ENCODE assay signal across 19 cellular contexts in the genomic region with DNA sequence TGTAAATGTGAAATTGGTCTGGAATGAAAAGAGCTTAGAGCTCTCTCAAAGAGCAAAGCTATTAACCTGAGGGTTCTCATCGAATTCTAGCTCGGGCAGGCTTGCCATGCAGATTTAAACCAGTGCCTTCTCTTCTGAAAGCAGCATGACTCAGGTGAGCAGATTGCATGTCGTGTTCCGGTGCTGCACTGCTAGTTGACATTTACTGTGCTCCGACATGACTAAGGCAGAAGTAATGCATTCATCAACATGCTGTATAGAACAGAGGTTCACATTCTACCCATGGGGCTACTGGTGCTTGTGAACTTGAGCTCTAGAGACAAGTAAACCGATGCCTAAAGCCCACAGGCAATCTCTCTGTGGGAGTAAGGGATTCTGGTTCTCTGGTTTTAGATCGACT.
DNase-seq lines count a peak whose midpoint lies in the region; ATAC-seq and TF ChIP-seq lines count a peak whose summit lies in the region.
"Had no signal": no experiment of that assay in that cellular context is flagged by ENCODE, and none has a peak within 500 bp of the region (broad histone marks: within the 10 kb centered on the region; RNA-seq: fewer than 3 reads in every experiment).

No MANE protein-coding gene starts in this region.

- no peaks in the 10 kb centered on the region for H3F3A ChIP-seq in PC-3 (ENCODE audit: low read length, unreplicated experiment)

- intact Hi-C loops in PC-3 (cut with micrococcal nuclease) = loop anchor here (10.0 kb wide), 1 partner anchor 947 kb away; a partner anchor contains a TSS

- H3K4me2 ChIP-seq in PC-3 (ENCODE audit: low read length) (peak overlapping the region; percentile 60), mesendoderm (ENCODE audit: low read length) (no peak overlapping the region)
- H3K4me2 ChIP-seq: neural progenitor cell had no signal

- H3K9ac ChIP-seq in PC-3 (ENCODE audit: low read length) = no peak overlapping the region
- no peak overlapping the region for H3K9ac ChIP-seq in mesendoderm (ENCODE audit: low read length)
- H3K9ac ChIP-seq: neural progenitor cell had no signal

- H4K5ac ChIP-seq in mesendoderm (ENCODE audit: low read length) = no peak overlapping the region

- H3K9me2 ChIP-seq in PC-3 (replicated peaks; ENCODE audit: low read length) = no peaks in the 10 kb centered on the region

- no peak overlapping the region for H2BK120ac ChIP-seq in mesendoderm (ENCODE audit: low read depth, low read length)

- H2BK15ac ChIP-seq in mesendoderm (replicated peaks; ENCODE audit: low read depth) = no peak overlapping the region

- H2AK5ac ChIP-seq in mesendoderm (ENCODE audit: low read length) = no peak overlapping the region

- no peaks in the 10 kb centered on the region for H4K20me1 ChIP-seq in PC-3 (ENCODE audit: low read length)

- no peak overlapping the region for H2BK5ac ChIP-seq in mesendoderm (ENCODE audit: low read length)

- H3K9me3 ChIP-seq in PC-3 (ENCODE audit: low read length) = no peaks in the 10 kb centered on the region

- POLR2A ChIA-PET in PC-3 (lab: Charles Lee; ENCODE audit: unreplicated experiment) = interaction anchor here (0.5 kb wide), 1 partner anchor 159 kb away, joined by 4 read pairs; no protein-coding TSS in a partner anchor

- H3K36me3 ChIP-seq in PC-3 (ENCODE audit: low read depth, low read length) (no peaks in the 10 kb centered on the region), mesendoderm (ENCODE audit: control insufficient read depth, insufficient read depth, low read length) (no peaks in the 10 kb centered on the region)
- H3K36me3 ChIP-seq: neural progenitor cell, WERI-Rb-1 had no signal

- H4K8ac ChIP-seq in mesendoderm (ENCODE audit: low read depth, low read length) = no peak overlapping the region

- no TSS peak for BruUV-seq in PC-3 (replicated peaks; lab: Mats Ljungman, UMichigan)

- H3K23ac ChIP-seq in mesendoderm (ENCODE audit: low read length) = no peak overlapping the region

- no CpG with 5 or more reads among the region's 7 CpGs for WGBS in mesendoderm (ENCODE audit: extremely low coverage, insufficient coverage, low lambda C conversion rate)

- DNase-seq in EL (peak; percentile 44), PC-3 (peak; percentile 91), choroid plexus epithelial cell (ENCODE audit: low read depth) (peak; percentile 50), mesendoderm (peak; percentile 55), NCI-H748 treated with DMSO at 0.1 percent for 48 hours (lab: John Stamatoyannopoulos, UW) (no peak)
- no peak for DNase-seq in stimulated activated CD4-positive, alpha-beta T cell treated with anti-CD3 and anti-CD28 coated beads, Interleukin-2, amount 100 ng/mL, for 24 hours
- no peak for DNase-seq in activated naive CD4-positive, alpha-beta T cell treated with Interleukin-2 at 50 U/mL for 16 hours
- DNase-seq: activated CD8-positive, alpha-beta T cell treated with anti-CD3 and anti-CD28 coated beads for 36 hours; activated naive CD8-positive, alpha-beta T cell treated with anti-CD3 and anti-CD28 coated beads, Interleukin-2, amount 50 U/mL, for 24 hours; endodermal cell; foreskin melanocyte; MM.1S; NCI-H1930; retina; RPMI8226; SW 1271; WERI-Rb-1 had no signal

- ATAC-seq in PC-3 = peak; percentile 100
- no peak for ATAC-seq in HG02610 (IDR thresholded peaks at IDR 0.05; ENCODE audit: unreplicated experiment)
- ATAC-seq: activated CD8-positive, alpha-beta T cell treated with anti-CD3 and anti-CD28 coated beads for 36 hours; activated naive CD8-positive, alpha-beta T cell treated with anti-CD3 and anti-CD28 coated beads, Interleukin-2, amount 50 U/mL, for 24 hours had no signal

- no peak overlapping the region for H3K56ac ChIP-seq in mesendoderm (ENCODE audit: low read length)

- no peaks in the 10 kb centered on the region for H3K27me3 ChIP-seq in PC-3 (ENCODE audit: low read length)
- no peaks in the 10 kb centered on the region for H3K27me3 ChIP-seq in mesendoderm (ENCODE audit: insufficient read depth, low read length, poor library complexity)
- H3K27me3 ChIP-seq: neural progenitor cell had no signal

- H3K4ac ChIP-seq in mesendoderm (ENCODE audit: low read depth, low read length) = no peak overlapping the region

- H3K79me2 ChIP-seq in PC-3 (ENCODE audit: low read length) (no peaks in the 10 kb centered on the region), mesendoderm (ENCODE audit: control insufficient read depth, insufficient read depth, low read length) (no peaks in the 10 kb centered on the region)

- CTCF ChIA-PET in PC-3 (lab: Charles Lee) = no interaction called here

- H3K27ac ChIP-seq in PC-3 (ENCODE audit: low read length) (peak overlapping the region; percentile 57), mesendoderm (ENCODE audit: low read depth, low read length) (no peak overlapping the region)
- H3K27ac ChIP-seq: neural progenitor cell, WERI-Rb-1 had no signal

- H3K4me3 ChIP-seq in PC-3 (ENCODE audit: low read length) = no peak overlapping the region
- H3K4me3 ChIP-seq in choroid plexus epithelial cell (ENCODE audit: low read depth, low read length) = no peak overlapping the region
- no peak overlapping the region for H3K4me3 ChIP-seq in mesendoderm (ENCODE audit: low read length)
- H3K4me3 ChIP-seq: neural progenitor cell had no signal

- TF ChIP-seq CTCF in PC-3 (conservative IDR thresholded peaks at IDR 0.05; ENCODE audit: low read depth, low read length) (no peak), choroid plexus epithelial cell (conservative IDR thresholded peaks at IDR 0.05; ENCODE audit: low read depth, low read length) (no peak)

- no peaks in the 10 kb centered on the region for H3K79me1 ChIP-seq in mesendoderm (ENCODE audit: low read length)

- H3K4me1 ChIP-seq in PC-3 (ENCODE audit: insufficient read depth, low read length) = peaks cover 13% of the 10 kb centered on the region
- H3K4me1 ChIP-seq in mesendoderm (ENCODE audit: control insufficient read depth, low read depth, low read length) = no peaks in the 10 kb centered on the region
- H3K4me1 ChIP-seq: neural progenitor cell had no signal

- no peak overlapping the region for H3K18ac ChIP-seq in mesendoderm (ENCODE audit: low read length)

- H2AFZ ChIP-seq in PC-3 (ENCODE audit: low read length) = peak overlapping the region; percentile 21; the same call in 1 of the 2 replicates
- H2AFZ ChIP-seq: neural progenitor cell had no signal

Comparison
In these comparisons a context has a peak if more than half of its experiments do, and no peak if none do; other contexts are left out.
1. DNase-seq: peak in EL (single experiment), PC-3 (single experiment), choroid plexus epithelial cell (single experiment) and mesendoderm (single experiment); none in NCI-H748 treated with DMSO at 0.1 percent for 48 hours (single experiment), stimulated activated CD4-positive, alpha-beta T cell treated with anti-CD3 and anti-CD28 coated beads, Interleukin-2, amount 100 ng/mL, for 24 hours (0 of 2) and activated naive CD4-positive, alpha-beta T cell treated with Interleukin-2 at 50 U/mL for 16 hours (single experiment).